In genomic region chr16:87979352-87979751, GRCh38 we compare ENCODE assay signal across 22 cellular contexts. TPM values are rescaled to one million over a fixed set of nuclear protein-coding genes. Genes with fewer than 3 reads are reported as not detected.
A peak's percentile ranks its signal among the peaks of the same experiment; 100 is the strongest.
DNase-seq lines count a peak whose midpoint lies in the region; ATAC-seq and TF ChIP-seq lines count a peak whose summit lies in the region.
"Had no signal": no experiment of that assay in that cellular context is flagged by ENCODE, and none has a peak within 500 bp of the region (broad histone marks: within the 10 kb centered on the region; RNA-seq: fewer than 3 reads in every experiment).

No MANE protein-coding gene starts in this region.

- ATAC-seq in activated T-cell treated with anti-CD3 and anti-CD28 coated beads, Interleukin-2, amount 50 U/mL, for 72 hours (replicated peaks in 1 of 2): no peak
- ATAC-seq in left ventricle myocardium superior (peak; percentile 93), left lung (no peak), GM18873 (IDR thresholded peaks at IDR 0.05; ENCODE audit: low FRiP score, unreplicated experiment) (no peak)
- ATAC-seq: HCT116 had no signal

- H3K4me1 ChIP-seq in SJCRH30: 0 out of 2 replicates have a peak, but pooled peaks cover 3% of the 10 kb centered on the region
- peaks cover 0 to 21% (median 9%) of the 10 kb centered on the region in 3 donors for H3K4me1 ChIP-seq in skeletal muscle tissue (ENCODE audit: control insufficient read depth in 3 of 3, insufficient read depth in 3 of 3, low read length in 3 of 3)
- H3K4me1 ChIP-seq in left lung: peaks cover 0 to 6% of the 10 kb centered on the region in 2 donors
- H3K4me1 ChIP-seq: thyroid gland had no signal

- no peak for DNase-seq in activated T-cell treated with anti-CD3 and anti-CD28 coated beads, Interleukin-2, amount 50 U/mL, for 72 hours
- DNase-seq in activated T-cell treated with anti-CD3 and anti-CD28 coated beads, Interleukin-2, amount 50 U/mL, for 48 hours: no peak
- DNase-seq in SJCRH30 (no peak), left ventricle myocardium superior (peak; percentile 64), left lung (no peak), NCI-H2081 (lab: John Stamatoyannopoulos, UW) (no peak)
- DNase-seq: activated CD4-positive, alpha-beta T cell treated with anti-CD3 and anti-CD28 coated beads, Interleukin-2, amount 50 U/mL, for 1 hour; activated T-cell treated with anti-CD3 and anti-CD28 coated beads, Interleukin-2, amount 50 U/mL, for 1 hour; dermis blood vessel endothelial cell; DMS79 treated with DMSO at 0.1 percent for 48 hours; foreskin fibroblast; SIG-M5; thyroid gland had no signal

- no peak overlapping the region for H3K4me3 Mint-ChIP-seq in activated T-cell treated with anti-CD3 and anti-CD28 coated beads, Interleukin-2, amount 50 U/mL, for 72 hours
- H3K4me3 Mint-ChIP-seq: IgD-negative memory B cell, mesothelial cell of epicardium had no signal

- no peak overlapping the region for H3K4me3 ChIP-seq in SJCRH30
- no peak overlapping the region for H3K4me3 ChIP-seq in skeletal muscle tissue (ENCODE audit: low read length in 3 of 3)
- H3K4me3 ChIP-seq in left lung: no peak overlapping the region
- H3K4me3 ChIP-seq: thyroid gland had no signal

- peak overlapping the region in 1 of 3 donors; percentile 50 for H3K9ac ChIP-seq in skeletal muscle tissue (ENCODE audit: low read depth in 1 of 3, low read length in 3 of 3)

- peaks cover 75% of the 10 kb centered on the region for H3K4me1 Mint-ChIP-seq in activated T-cell treated with anti-CD3 and anti-CD28 coated beads, Interleukin-2, amount 50 U/mL, for 72 hours (ENCODE audit: low read depth)

- peak overlapping the region; percentile 88 for H3K27ac Mint-ChIP-seq in activated T-cell treated with anti-CD3 and anti-CD28 coated beads, Interleukin-2, amount 50 U/mL, for 72 hours
- H3K27ac Mint-ChIP-seq: mesothelial cell of epicardium had no signal

- no peaks in the 10 kb centered on the region for H3K27me3 Mint-ChIP-seq in activated T-cell treated with anti-CD3 and anti-CD28 coated beads, Interleukin-2, amount 50 U/mL, for 72 hours (ENCODE audit: low read depth)
- H3K27me3 Mint-ChIP-seq: IgD-negative memory B cell had no signal

- no peaks in the 10 kb centered on the region for H3K27me3 ChIP-seq in SJCRH30
- H3K27me3 ChIP-seq in skeletal muscle tissue (ENCODE audit: control insufficient read depth in 3 of 3, insufficient read depth in 3 of 3, low read length in 3 of 3): no peaks in the 10 kb centered on the region
- no peaks in the 10 kb centered on the region for H3K27me3 ChIP-seq in left lung
- H3K27me3 ChIP-seq: thyroid gland had no signal

- TF ChIP-seq CTCF in left lung (IDR thresholded peaks at IDR 0.05): no peak

- H3K9me3 Mint-ChIP-seq in activated T-cell treated with anti-CD3 and anti-CD28 coated beads, Interleukin-2, amount 50 U/mL, for 72 hours: no peaks in the 10 kb centered on the region
- H3K9me3 Mint-ChIP-seq: IgD-negative memory B cell, mesothelial cell of epicardium had no signal

- H3K36me3 Mint-ChIP-seq in activated T-cell treated with anti-CD3 and anti-CD28 coated beads, Interleukin-2, amount 50 U/mL, for 72 hours (ENCODE audit: insufficient read depth in 2 of 2): peaks cover 8 to 16% of the 10 kb centered on the region in 2 donors

- H3K27ac ChIP-seq in SJCRH30: peak overlapping the region; percentile 47; the same call in 1 of the 2 replicates
- H3K27ac ChIP-seq in skeletal muscle tissue (ENCODE audit: low read depth, low read length): peak overlapping the region; percentile 7
- H3K27ac ChIP-seq in left lung: no peak overlapping the region
- H3K27ac ChIP-seq: C4-2B, thyroid gland had no signal

- H3K36me3 ChIP-seq in SJCRH30 (no peaks in the 10 kb centered on the region), skeletal muscle tissue (ENCODE audit: control insufficient read depth in 3 of 3, insufficient read depth in 3 of 3, low read length in 3 of 3) (peaks cover 11 to 13% (median 12%) of the 10 kb centered on the region in 3 donors), left lung (peaks cover 0 to 51% of the 10 kb centered on the region in 2 donors)

- H3K9me3 ChIP-seq in SJCRH30 (replicated peaks) (no peaks in the 10 kb centered on the region), skeletal muscle tissue (ENCODE audit: control insufficient read depth in 3 of 3, low read length in 3 of 3) (no peaks in the 10 kb centered on the region), left lung (no peaks in the 10 kb centered on the region)
- H3K9me3 ChIP-seq: thyroid gland had no signal

- intact Hi-C loops in left ventricle myocardium superior (cut with micrococcal nuclease): no loop called here
- intact Hi-C loops in left lung (cut with DNase I): no loop called here

RNA-seq across cellular contexts. Expression of gene BANP, which starts 28.1 kb away (rescaled TPM):
- total RNA-seq in activated T-cell treated with anti-CD3 and anti-CD28 coated beads, Interleukin-2, amount 50 U/mL, for 72 hours: 10 to 100 TPM; 35.8 to 39.8 TPM
- total RNA-seq in SJCRH30 (2014; rRNA removed; shearing (Covaris generic)): 18.4 and 20.2 TPM in 2 replicates
- total RNA-seq in left ventricle myocardium superior: 15.5 TPM
- 28.2 TPM for total RNA-seq in skeletal muscle tissue
- total RNA-seq in left lung: 10 to 100 TPM; 19.3 to 35.9 TPM

RNA-seq across cellular contexts. Expression of gene CA5A, which starts 43.0 kb away (rescaled TPM):
- total RNA-seq in activated T-cell treated with anti-CD3 and anti-CD28 coated beads, Interleukin-2, amount 50 U/mL, for 72 hours: under 1 TPM in 1 of 2 donors, not detected in 1; 0.22 TPM
- not detected in 2 replicates for total RNA-seq in SJCRH30 (2014; rRNA removed; shearing (Covaris generic))
- total RNA-seq in left ventricle myocardium superior (not detected), skeletal muscle tissue (not detected), left lung (under 1 TPM; 0.09 to 0.10 TPM)
- total RNA-seq: bronchial epithelial cell, dermis blood vessel endothelial cell, MCF 10A, mesothelial cell of epicardium, renal cortical epithelial cell, thyroid gland had no signal

Comparison
In these comparisons a context has a peak if more than half of its experiments do, and no peak if none do; other contexts are left out.
1. H3K27ac ChIP-seq: peak in SJCRH30 (single experiment) and skeletal muscle tissue (single experiment); none in left lung (0 of 2).